Comparison of ENCODE assay signal across 34 cellular contexts in genomic region chr10:52673468-52673867, GRCh38.
"Had no signal": no experiment of that assay in that cellular context is flagged by ENCODE, and none has a peak within 500 bp of the region (broad histone marks: within the 10 kb centered on the region; RNA-seq: fewer than 3 reads in every experiment).

No MANE protein-coding gene starts in this region.

- H3K4me1 ChIP-seq: adrenal gland, ascending aorta, body of pancreas, breast epithelium had no signal

- H3K9me3 ChIP-seq: adrenal gland, ascending aorta, body of pancreas, breast epithelium had no signal

- ATAC-seq: activated naive CD4-positive, alpha-beta T cell treated with anti-CD3 and anti-CD28 coated beads, Interleukin-2, amount 50 U/mL, for 72 hours; activated naive CD8-positive, alpha-beta T cell treated with anti-CD3 and anti-CD28 coated beads, Interleukin-2, amount 50 U/mL, for 24 hours; activated T-cell treated with anti-CD3 and anti-CD28 coated beads, Interleukin-2, amount 50 U/mL, for 4 hours; activated T-cell treated with anti-CD3 and anti-CD28 coated beads, Interleukin-2, amount 50 U/mL, for 72 hours; activated T-helper 17 cell treated with anti-CD3 and anti-CD28 coated beads, Interleukin-2, amount 50 U/mL, for 72 hours; body of pancreas had no signal

- H3K36me3 ChIP-seq: adrenal gland, ascending aorta, brain microvascular endothelial cell, breast epithelium, cardiac muscle cell had no signal

- FAIRE-seq: astrocyte, bronchial epithelial cell had no signal

- DNase-seq: activated effector memory CD4-positive, alpha-beta T cell treated with anti-CD3 and anti-CD28 coated beads, Interleukin-2, amount 50 U/mL, for 16 hours; activated effector memory CD4-positive, alpha-beta T cell treated with Interleukin-2 at 50 U/mL for 16 hours; activated gamma-delta T cell; activated gamma-delta T cell treated with Interleukin-2 at 50 U/mL for 16 hours; activated naive CD4-positive, alpha-beta T cell; activated naive CD4-positive, alpha-beta T cell treated with anti-CD3 and anti-CD28 coated beads for 36 hours; activated naive CD4-positive, alpha-beta T cell treated with anti-CD3 and anti-CD28 coated beads, Interleukin-2, amount 10 ng/mL, durations not matched to agents 7 days and 5 days; activated naive CD4-positive, alpha-beta T cell treated with anti-CD3 and anti-CD28 coated beads, Interleukin-2, amount 50 U/mL, for 16 hours; activated naive CD4-positive, alpha-beta T cell treated with Interleukin-2 at 50 U/mL for 16 hours; activated naive CD8-positive, alpha-beta T cell treated with anti-CD3 and anti-CD28 coated beads for 36 hours; activated naive CD8-positive, alpha-beta T cell treated with anti-CD3 and anti-CD28 coated beads, Interleukin-2, amount 10 ng/mL, durations not matched to agents 7 days and 5 days; activated naive CD8-positive, alpha-beta T cell treated with anti-CD3 and anti-CD28 coated beads, Interleukin-2, amount 50 U/mL, for 24 hours; activated T-cell treated with anti-CD3 and anti-CD28 coated beads, Interleukin-2, amount 50 U/mL, for 1 hour; activated T-cell treated with anti-CD3 and anti-CD28 coated beads, Interleukin-2, amount 50 U/mL, for 24 hours; activated T-cell treated with anti-CD3 and anti-CD28 coated beads, Interleukin-2, amount 50 U/mL, for 4 hours; activated T-cell treated with anti-CD3 and anti-CD28 coated beads, Interleukin-2, amount 50 U/mL, for 48 hours; activated T-cell treated with anti-CD3 and anti-CD28 coated beads, Interleukin-2, amount 50 U/mL, for 72 hours; adrenal gland; amniotic stem cell; amygdala; anterior cingulate cortex; aorta; body of pancreas; brain microvascular endothelial cell; caudate nucleus; central memory CD4-positive, alpha-beta T cell; cerebellar nuclear complex had no signal

- H3K4me3 ChIP-seq: adrenal gland, ascending aorta, body of pancreas, breast epithelium, cardiac muscle cell had no signal

- H3K27ac ChIP-seq: adrenal gland, ascending aorta, body of pancreas, brain microvascular endothelial cell, breast epithelium, cardiac muscle cell had no signal

- H3K27me3 ChIP-seq: adrenal gland, ascending aorta, body of pancreas, brain microvascular endothelial cell, breast epithelium had no signal
